In the genomic region with DNA sequence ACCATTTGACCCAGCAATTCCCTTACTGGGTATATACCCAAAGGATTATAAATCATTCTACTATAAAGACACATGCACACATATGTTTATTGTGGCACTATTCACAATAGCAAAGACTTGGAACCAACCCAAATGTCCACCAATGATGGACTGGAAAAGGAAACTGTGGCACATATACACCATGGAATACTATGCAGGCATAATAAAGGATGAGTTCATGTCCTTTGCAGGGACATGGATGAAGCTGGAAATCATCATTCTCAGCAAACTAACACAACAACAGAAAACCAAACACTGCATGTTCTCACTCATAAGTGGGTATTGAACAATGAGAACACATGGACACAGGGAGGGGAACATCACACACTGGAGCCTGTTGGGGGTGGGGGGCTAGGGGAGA, we compare ENCODE assay signal across 1 cellular context. TPM values are rescaled to one million over a fixed set of nuclear protein-coding genes. Genes with fewer than 3 reads are reported as not detected.
"Had no signal": no experiment of that assay in that cellular context is flagged by ENCODE, and none has a peak within 500 bp of the region (broad histone marks: within the 10 kb centered on the region; RNA-seq: fewer than 3 reads in every experiment).

No MANE protein-coding gene starts in this region.

RNA-seq across cellular contexts. Expression of a gene that starts 4.6 kb away (rescaled TPM):
- total RNA-seq: HepG2 had no signal
- polyA plus RNA-seq: HepG2 had no signal
